In the genomic region with DNA sequence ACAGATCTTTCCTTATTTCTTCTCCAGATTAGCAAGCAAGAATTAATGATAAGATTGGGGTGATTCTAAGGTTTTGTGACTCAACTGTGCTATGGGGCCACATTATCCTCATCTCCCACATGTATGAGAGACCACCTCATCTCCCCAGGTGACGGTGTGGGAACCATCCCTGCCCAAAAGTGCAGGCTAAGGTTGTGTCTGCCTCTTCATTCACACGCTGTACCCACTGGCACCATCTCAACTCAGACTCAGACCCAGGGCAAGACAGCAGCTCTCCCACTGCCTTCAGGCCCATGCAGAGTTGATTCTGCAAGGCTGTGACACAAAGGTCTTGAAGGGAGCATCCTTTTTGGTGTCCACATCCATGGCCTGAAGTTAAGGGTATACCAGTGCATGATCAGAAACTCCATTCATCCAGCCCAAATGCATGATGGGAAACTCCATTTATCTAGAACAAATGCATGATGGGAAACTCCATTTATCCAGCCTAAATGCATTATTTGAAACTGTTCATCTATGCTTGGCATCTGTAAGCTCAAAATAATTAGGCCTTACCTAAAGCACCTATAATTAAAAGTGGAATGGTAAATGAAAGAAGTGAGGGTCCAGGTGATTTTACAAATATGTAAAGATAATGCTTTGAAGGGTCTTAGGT, we compare ENCODE assay signal across 26 cellular contexts.
"Had no signal": no experiment of that assay in that cellular context is flagged by ENCODE, and none has a peak within 500 bp of the region (broad histone marks: within the 10 kb centered on the region; RNA-seq: fewer than 3 reads in every experiment).

No MANE protein-coding gene starts in this region.

- H3K4me1 Mint-ChIP-seq: nephron, T-helper 17 cell had no signal

- H2AFZ ChIP-seq: hepatocyte had no signal

- H3K4me3 ChIP-seq: dorsolateral prefrontal cortex, gastroesophageal sphincter, hepatocyte, left lung, lung, skin epidermis, vagina had no signal

- DNase-seq: activated CD4-positive, alpha-beta memory T cell treated with anti-CD3 and anti-CD28 coated beads for 36 hours; activated CD4-positive, alpha-beta T cell treated with anti-CD3 and anti-CD28 coated beads for 48 hours; activated naive CD4-positive, alpha-beta T cell treated with Interleukin-2 at 50 U/mL for 16 hours; activated T-cell treated with anti-CD3 and anti-CD28 coated beads, Interleukin-2, amount 50 U/mL, for 48 hours; anterior cingulate cortex; effector memory CD8-positive, alpha-beta T cell; mesendoderm; stimulated activated CD4-positive, alpha-beta T cell treated with anti-CD3 and anti-CD28 coated beads, Interleukin-12 subunit alpha, Interleukin-12 subunit beta, amount 100 ng/mL, for 4 hours; stimulated activated CD4-positive, alpha-beta T cell treated with anti-CD3 and anti-CD28 coated beads, Interleukin-4, amount 100 ng/mL, for 1 hour; stimulated activated naive CD8-positive, alpha-beta T cell treated with anti-CD3 and anti-CD28 coated beads, Interleukin-15, Interleukin-2, amounts not matched to agents 100 U/mL and 50 U/mL, for 24 hours; T-helper 17 cell; T1000; WERI-Rb-1 had no signal

- H3K9me3 Mint-ChIP-seq: activated CD4-positive, alpha-beta memory T cell treated with anti-CD3 and anti-CD28 coated beads for 36 hours; activated T-helper 2 cell treated with anti-CD3 and anti-CD28 coated beads, Interferon-gamma antibody, Interleukin-2, Interleukin-4, amounts not matched to agents 10 μg/mL and 5 μg/mL and 100 μg/mL, durations not matched to agents 14 hours and 24 hours and 36 hours; nephron; type B pancreatic cell had no signal

- H3K4me3 Mint-ChIP-seq: activated CD4-positive, alpha-beta memory T cell treated with anti-CD3 and anti-CD28 coated beads for 36 hours; activated naive CD8-positive, alpha-beta T cell; effector memory CD8-positive, alpha-beta T cell; nephron; T-helper 17 cell; type B pancreatic cell had no signal

- H3K27ac ChIP-seq: dorsolateral prefrontal cortex, gastroesophageal sphincter, hepatocyte, left lung, skin epidermis, vagina, WERI-Rb-1 had no signal

- H3K36me3 ChIP-seq: gastroesophageal sphincter, left lung, vagina, WERI-Rb-1 had no signal

- H3K79me2 ChIP-seq: hepatocyte had no signal

- ATAC-seq: activated CD4-positive, CD25-positive, alpha-beta regulatory T cell treated with anti-CD3 and anti-CD28 coated beads, Interleukin-2, amount 50 U/mL, for 24 hours; effector memory CD8-positive, alpha-beta T cell; gastroesophageal sphincter; left lung; T-helper 17 cell had no signal

- H3K4me2 ChIP-seq: hepatocyte had no signal

- H3K27ac Mint-ChIP-seq: activated CD4-positive, alpha-beta memory T cell treated with anti-CD3 and anti-CD28 coated beads for 36 hours; activated naive CD8-positive, alpha-beta T cell; activated T-helper 2 cell treated with anti-CD3 and anti-CD28 coated beads, Interferon-gamma antibody, Interleukin-2, Interleukin-4, amounts not matched to agents 10 μg/mL and 5 μg/mL and 100 μg/mL, durations not matched to agents 14 hours and 24 hours and 36 hours; effector memory CD8-positive, alpha-beta T cell; nephron; progenitor cell of endocrine pancreas; T-helper 17 cell; type B pancreatic cell had no signal

- H3K27me3 Mint-ChIP-seq: activated CD4-positive, alpha-beta memory T cell treated with anti-CD3 and anti-CD28 coated beads for 36 hours; activated naive CD8-positive, alpha-beta T cell; effector memory CD8-positive, alpha-beta T cell; T-helper 17 cell had no signal

- H3K27me3 ChIP-seq: dorsolateral prefrontal cortex, hepatocyte, vagina had no signal

- H3K9me3 ChIP-seq: gastroesophageal sphincter, left lung, vagina had no signal

- H3K4me1 ChIP-seq: gastroesophageal sphincter, left lung had no signal

- H3K36me3 Mint-ChIP-seq: activated CD4-positive, alpha-beta memory T cell treated with anti-CD3 and anti-CD28 coated beads for 36 hours; activated naive CD8-positive, alpha-beta T cell; type B pancreatic cell had no signal
